In genomic region chr4:122224348-122224747, GRCh38 we compare ENCODE assay signal across 8 cellular contexts.
DNase-seq lines count a peak whose midpoint lies in the region; ATAC-seq and TF ChIP-seq lines count a peak whose summit lies in the region.

No MANE protein-coding gene starts in this region.

- ATAC-seq in HG03196 (IDR thresholded peaks at IDR 0.05; ENCODE audit: unreplicated experiment), result no peak
- no peak for ATAC-seq in HG02852 (IDR thresholded peaks at IDR 0.05; ENCODE audit: unreplicated experiment)

- H3K9me3 ChIP-seq in OCI-LY1 (ENCODE audit: low read length), result no peaks in the 10 kb centered on the region

- no peaks in the 10 kb centered on the region for H3K27me3 ChIP-seq in OCI-LY1 (ENCODE audit: insufficient read depth, low read length)

- DNase-seq in A172 (ENCODE audit: low spot score) (peak; percentile 5), ELR (ENCODE audit: low read depth) (peak; percentile 38), epithelial cell of esophagus (ENCODE audit: low read depth) (peak; percentile 11), NCI-H1105 treated with DMSO at 0.1 percent for 48 hours (lab: John Stamatoyannopoulos, UW) (no peak), cortex of kidney (lab: John Stamatoyannopoulos, UW) (no peak)

- TF ChIP-seq CTCF in OCI-LY1 (IDR thresholded peaks at IDR 0.05; ENCODE audit: low read length) (peak; percentile 36; the same call in 1 of the 2 replicates), epithelial cell of esophagus (IDR thresholded peaks at IDR 0.05; ENCODE audit: insufficient read depth, low read depth, low read length, missing control alignments) (peak; percentile 7)

- no peaks in the 10 kb centered on the region for H3K4me1 ChIP-seq in OCI-LY1 (ENCODE audit: insufficient read depth, low read length, severe bottlenecking)

- H3F3A ChIP-seq in OCI-LY1 (ENCODE audit: insufficient read depth, low read length), result no peaks in the 10 kb centered on the region

- H3K4me3 ChIP-seq in OCI-LY1 (ENCODE audit: low read depth, low read length, poor library complexity, severe bottlenecking), result no peak overlapping the region
- H3K4me3 ChIP-seq in epithelial cell of esophagus (ENCODE audit: low read length), result no peak overlapping the region

- H4K20me1 ChIP-seq in OCI-LY1 (ENCODE audit: insufficient read depth, low read length), result no peaks in the 10 kb centered on the region

- H2AFZ ChIP-seq in OCI-LY1 (ENCODE audit: low read length), result no peak overlapping the region

- H3K9ac ChIP-seq in OCI-LY1 (ENCODE audit: low read length), result no peak overlapping the region

- H3K79me2 ChIP-seq in OCI-LY1 (ENCODE audit: insufficient read depth, low read length), result no peaks in the 10 kb centered on the region

- peaks cover 6% of the 10 kb centered on the region; the same call in 1 of the 2 replicates for H3K36me3 ChIP-seq in OCI-LY1 (ENCODE audit: insufficient read depth, low read length)

- no peaks in the 10 kb centered on the region for H3K9me2 ChIP-seq in OCI-LY1 (ENCODE audit: low read depth, low read length)

- no peak overlapping the region for H3K27ac ChIP-seq in OCI-LY1 (ENCODE audit: low read depth, low read length, poor library complexity, severe bottlenecking)

- no peak overlapping the region for H3K4me2 ChIP-seq in OCI-LY1 (ENCODE audit: low read length)

Comparison
In these comparisons a context has a peak if more than half of its experiments do, and no peak if none do; other contexts are left out.
1. DNase-seq: peak in A172 (single experiment), ELR (single experiment) and epithelial cell of esophagus (single experiment); none in NCI-H1105 treated with DMSO at 0.1 percent for 48 hours (single experiment) and cortex of kidney (single experiment).